20 cellular contexts compared by ENCODE assay signal in genomic region chr3:24160424-24160823, GRCh38.
DNase-seq lines count a peak whose midpoint lies in the region; FAIRE-seq and TF ChIP-seq lines count a peak whose summit lies in the region.
"Had no signal": no experiment of that assay in that cellular context is flagged by ENCODE, and none has a peak within 500 bp of the region (broad histone marks: within the 10 kb centered on the region; RNA-seq: fewer than 3 reads in every experiment).

No MANE protein-coding gene starts in this region.

- H3K4me1 ChIP-seq in H1 (replicated peaks in 1 of 4; ENCODE audit: control insufficient read depth in 3 of 4, insufficient read depth in 4 of 4, low read length in 3 of 4) (peaks cover 2 to 7% (median 5%) of the 10 kb centered on the region in 4 experiments; a peak in 3 of 7 replicates), neural progenitor cell (peaks cover 7% of the 10 kb centered on the region)
- H3K4me1 ChIP-seq: transverse colon had no signal

- H3K27ac ChIP-seq in H1 (ENCODE audit: low read depth, low read length) (no peak overlapping the region), neural progenitor cell (no peak overlapping the region)
- H3K27ac ChIP-seq: BLaER1 treated with 17β-estradiol and CSF1 and Interleukin-3, amounts not matched to agents 10 nM and 100 nM; transverse colon had no signal

- TF ChIP-seq POLR2A in H1 (IDR thresholded peaks at IDR 0.05; ENCODE audit: control extremely low read depth in 1 of 2, low read depth in 2 of 2, low read length in 2 of 2), result no peak

- peak; percentile 6 for DNase-seq in Daoy (ENCODE audit: low read depth)
- DNase-seq in M059J (ENCODE audit: low read depth), result peak; percentile 18
- DNase-seq in H1 (ENCODE audit: low read depth in 1 of 2, low spot score in 2 of 2), result peak in 1 of 2 experiments; percentile 53
- DNase-seq in neural progenitor cell (ENCODE audit: low spot score), result peak; percentile 59
- DNase-seq in OCI-M2 (lab: John Stamatoyannopoulos, UW; ENCODE audit: unreplicated experiment), result no peak
- no peak for DNase-seq in activated CD4-positive, alpha-beta T cell treated with anti-CD3 and anti-CD28 coated beads, Interleukin-2, amount 10 ng/mL, durations not matched to agents 24 days and 14 days
- DNase-seq in CD1c-positive myeloid dendritic cell (ENCODE audit: extremely low spot score), result no peak
- no peak for DNase-seq in T1000 (lab: John Stamatoyannopoulos, UW)
- DNase-seq: activated CD4-positive, alpha-beta T cell treated with anti-CD3 and anti-CD28 coated beads, Interleukin-2, amount 10 ng/mL, durations not matched to agents 7 days and 5 days; effector CD8-positive, alpha-beta T cell; KBM-7; naive thymus-derived CD4-positive, alpha-beta T cell; NCI-H524 treated with DMSO at 0.1 percent for 48 hours; RPMI8226; stimulated activated CD4-positive, alpha-beta T cell treated with anti-CD3 and anti-CD28 coated beads, Interleukin-2, amount 100 ng/mL, for 48 hours; T-helper 2 cell; transverse colon had no signal

- no peak for TF ChIP-seq EP300 in H1 (IDR thresholded peaks at IDR 0.05; ENCODE audit: borderline replicate concordance in 1 of 2, low read depth in 2 of 2, low read length in 2 of 2)

- H3K18ac ChIP-seq in H1 (ENCODE audit: extremely low read depth, low read length), result no peak overlapping the region

- no peak overlapping the region for H2AFZ ChIP-seq in H1 (ENCODE audit: low read length)
- H2AFZ ChIP-seq in neural progenitor cell (replicated peaks), result no peak overlapping the region

- H2BK12ac ChIP-seq in H1 (ENCODE audit: low read depth, low read length), result no peak overlapping the region

- no peak overlapping the region for H2BK20ac ChIP-seq in H1 (ENCODE audit: low read length)

- H4K8ac ChIP-seq in H1 (ENCODE audit: extremely low read depth, insufficient read depth, low read length), result no peak overlapping the region

- H2BK120ac ChIP-seq in H1 (replicated peaks; ENCODE audit: low read depth, low read length), result no peak overlapping the region

- no peak overlapping the region for H3K14ac ChIP-seq in H1 (ENCODE audit: insufficient read length)

- H3K56ac ChIP-seq in H1 (replicated peaks; ENCODE audit: insufficient read length, low read depth, low read length), result no peak overlapping the region

- H2BK15ac ChIP-seq in H1 (ENCODE audit: low read length), result no peak overlapping the region; the same call in 1 of the 2 replicates

- POLR2A ChIA-PET in H1 (lab: Charles Lee; ENCODE audit: partially characterized antibody), result no interaction called here

- TF ChIP-seq CTCF in H1 (IDR thresholded peaks at IDR 0.05; ENCODE audit: control extremely low read depth in 1 of 3, insufficient read depth in 1 of 3, low read depth in 1 of 3, low read length in 3 of 3) (no peak), neural progenitor cell (IDR thresholded peaks at IDR 0.05) (no peak)

- no peaks in the 10 kb centered on the region for H3K9me3 Mint-ChIP-seq in neural progenitor cell
- no peaks in the 10 kb centered on the region for H3K9me3 Mint-ChIP-seq in activated CD4-positive, alpha-beta T cell treated with anti-CD3 and anti-CD28 coated beads, Interleukin-2, amount 10 ng/mL, durations not matched to agents 24 days and 14 days
- H3K9me3 Mint-ChIP-seq: activated CD4-positive, alpha-beta T cell treated with anti-CD3 and anti-CD28 coated beads, Interleukin-2, amount 10 ng/mL, durations not matched to agents 7 days and 5 days had no signal

- H3K36me3 Mint-ChIP-seq in neural progenitor cell, result no peaks in the 10 kb centered on the region
- no peaks in the 10 kb centered on the region for H3K36me3 Mint-ChIP-seq in activated CD4-positive, alpha-beta T cell treated with anti-CD3 and anti-CD28 coated beads, Interleukin-2, amount 10 ng/mL, durations not matched to agents 24 days and 14 days (ENCODE audit: low read depth)
- H3K36me3 Mint-ChIP-seq: naive thymus-derived CD4-positive, alpha-beta T cell had no signal

- H3F3A ChIP-seq in neural progenitor cell (ENCODE audit: low read depth), result no peaks in the 10 kb centered on the region

- no peak overlapping the region for H4K91ac ChIP-seq in H1 (replicated peaks; ENCODE audit: insufficient read length, low read length)

- no peak overlapping the region for H3K27ac Mint-ChIP-seq in neural progenitor cell
- no peak overlapping the region for H3K27ac Mint-ChIP-seq in activated CD4-positive, alpha-beta T cell treated with anti-CD3 and anti-CD28 coated beads, Interleukin-2, amount 10 ng/mL, durations not matched to agents 24 days and 14 days
- H3K27ac Mint-ChIP-seq: activated CD4-positive, alpha-beta T cell treated with anti-CD3 and anti-CD28 coated beads, Interleukin-2, amount 10 ng/mL, durations not matched to agents 7 days and 5 days had no signal

- peaks cover 15% of the 10 kb centered on the region for H3K4me1 Mint-ChIP-seq in neural progenitor cell
- peaks cover 2% of the 10 kb centered on the region for H3K4me1 Mint-ChIP-seq in activated CD4-positive, alpha-beta T cell treated with anti-CD3 and anti-CD28 coated beads, Interleukin-2, amount 10 ng/mL, durations not matched to agents 24 days and 14 days

- H3K9me3 ChIP-seq in H1 (ENCODE audit: insufficient read depth in 2 of 2, low read depth in 1 of 2, low read length in 1 of 2) (no peaks in the 10 kb centered on the region), neural progenitor cell (ENCODE audit: low read depth) (no peaks in the 10 kb centered on the region)
- H3K9me3 ChIP-seq: BLaER1 treated with 17β-estradiol and CSF1 and Interleukin-3, amounts not matched to agents 10 nM and 100 nM; transverse colon had no signal

- no peaks in the 10 kb centered on the region for H3K79me1 ChIP-seq in H1 (ENCODE audit: low read depth, low read length)

- H3K23me2 ChIP-seq in H1 (ENCODE audit: low read depth, low read length), result peaks cover 2% of the 10 kb centered on the region; the same call in 1 of the 2 replicates

- H3K4ac ChIP-seq in H1 (replicated peaks; ENCODE audit: insufficient read length, low read depth, low read length), result no peak overlapping the region

- H3K4me3 Mint-ChIP-seq in neural progenitor cell, result no peak overlapping the region
- no peak overlapping the region for H3K4me3 Mint-ChIP-seq in activated CD4-positive, alpha-beta T cell treated with anti-CD3 and anti-CD28 coated beads, Interleukin-2, amount 10 ng/mL, durations not matched to agents 24 days and 14 days
- H3K4me3 Mint-ChIP-seq: activated CD4-positive, alpha-beta T cell treated with anti-CD3 and anti-CD28 coated beads, Interleukin-2, amount 10 ng/mL, durations not matched to agents 7 days and 5 days; naive thymus-derived CD4-positive, alpha-beta T cell had no signal

- intact Hi-C loops in activated CD4-positive, alpha-beta T cell treated with anti-CD3 and anti-CD28 coated beads, Interleukin-2, amount 10 ng/mL, durations not matched to agents 24 days and 14 days (cut with micrococcal nuclease), result no loop called here

- 88% methylated on average over 8 of the region's 8 CpGs; no CpG with 5 or more reads in 1 of the 2 experiments for WGBS in H1 (ENCODE audit: extremely low coverage in 1 of 2, insufficient coverage in 1 of 2, insufficient read length in 1 of 2, insufficient replicate concordance in 2 of 2, low coverage in 1 of 2, low lambda C conversion rate in 2 of 2, missing lambda C conversion rate in 1 of 2), 2 experiments

- no peak overlapping the region for H3K4me3 ChIP-seq in H1 (ENCODE audit: extremely low read depth in 1 of 4, insufficient read depth in 2 of 4, low read depth in 3 of 4, low read length in 4 of 4)
- H3K4me3 ChIP-seq in neural progenitor cell, result no peak overlapping the region
- H3K4me3 ChIP-seq: BLaER1 treated with 17β-estradiol and CSF1 and Interleukin-3, amounts not matched to agents 10 nM and 100 nM; transverse colon had no signal

- H3K27me3 ChIP-seq in H1 (replicated peaks in 1 of 4; ENCODE audit: control insufficient read depth in 3 of 4, extremely low read depth in 1 of 4, insufficient read depth in 3 of 4, low read length in 3 of 4) (no peaks in the 10 kb centered on the region), neural progenitor cell (no peaks in the 10 kb centered on the region)
- H3K27me3 ChIP-seq: BLaER1 treated with 17β-estradiol and CSF1 and Interleukin-3, amounts not matched to agents 10 nM and 100 nM; transverse colon had no signal

- H2BK5ac ChIP-seq in H1 (ENCODE audit: low read depth, low read length), result no peak overlapping the region

- H3K9ac ChIP-seq in H1 (replicated peaks in 1 of 4; ENCODE audit: extremely low read depth in 1 of 4, low read depth in 3 of 4, low read length in 3 of 4) (no peak overlapping the region), neural progenitor cell (no peak overlapping the region)
- H3K9ac ChIP-seq: BLaER1 treated with 17β-estradiol and CSF1 and Interleukin-3, amounts not matched to agents 10 nM and 100 nM had no signal

- CTCF ChIA-PET in H1 (lab: Charles Lee; ENCODE audit: partially characterized antibody), result interaction anchor here (0.5 to 2.0 kb wide), 4 partner anchors 11 to 102 kb away, joined by 3 to 7 read pairs (median 5); no protein-coding TSS in a partner anchor

- no peak overlapping the region for H2AK5ac ChIP-seq in H1 (ENCODE audit: low read depth, low read length)

- H3K79me2 ChIP-seq in H1 (ENCODE audit: control insufficient read depth in 1 of 2, insufficient read depth in 2 of 2, low read length in 2 of 2) (no peaks in the 10 kb centered on the region), neural progenitor cell (ENCODE audit: low read depth) (no peaks in the 10 kb centered on the region)

- H3K36me3 ChIP-seq in H1 (ENCODE audit: control insufficient read depth in 2 of 4, insufficient read depth in 4 of 4, low read length in 3 of 4) (no peaks in the 10 kb centered on the region), neural progenitor cell (no peaks in the 10 kb centered on the region)
- H3K36me3 ChIP-seq: BLaER1 treated with 17β-estradiol and CSF1 and Interleukin-3, amounts not matched to agents 10 nM and 100 nM; transverse colon had no signal

- H3K4me2 ChIP-seq in H1 (ENCODE audit: insufficient read depth in 1 of 2, low read depth in 2 of 2, low read length in 2 of 2), result no peak overlapping the region
- H3K4me2 ChIP-seq in neural progenitor cell, result no peak overlapping the region
- H3K4me2 ChIP-seq: BLaER1 treated with 17β-estradiol and CSF1 and Interleukin-3, amounts not matched to agents 10 nM and 100 nM had no signal

- no peak overlapping the region for H4K5ac ChIP-seq in H1 (ENCODE audit: insufficient read length, low read depth, low read length)

- no peak for TF ChIP-seq RAD21 in H1 (IDR thresholded peaks at IDR 0.05 in 1 of 2, conservative IDR thresholded peaks at IDR 0.05 in 1 of 2; ENCODE audit: low read depth in 2 of 2, low read length in 2 of 2)

- H3K23ac ChIP-seq in H1 (ENCODE audit: insufficient read length), result no peak overlapping the region

- FAIRE-seq in H1 (lab: Jason Lieb, UNC), result no peak
- FAIRE-seq: G401.6, GM19239 had no signal

- peaks cover under 1% of the 10 kb centered on the region for H3K27me3 Mint-ChIP-seq in neural progenitor cell (ENCODE audit: insufficient read depth, low read depth)
- H3K27me3 Mint-ChIP-seq in activated CD4-positive, alpha-beta T cell treated with anti-CD3 and anti-CD28 coated beads, Interleukin-2, amount 10 ng/mL, durations not matched to agents 24 days and 14 days, result peaks cover 4% of the 10 kb centered on the region
- H3K27me3 Mint-ChIP-seq: activated CD4-positive, alpha-beta T cell treated with anti-CD3 and anti-CD28 coated beads, Interleukin-2, amount 10 ng/mL, durations not matched to agents 7 days and 5 days had no signal

- no peaks in the 10 kb centered on the region for H4K20me1 ChIP-seq in H1 (replicated peaks in 1 of 2; ENCODE audit: control insufficient read depth in 1 of 2, insufficient read depth in 2 of 2, low read length in 2 of 2)
- H4K20me1 ChIP-seq in neural progenitor cell (ENCODE audit: low read depth), result no peaks in the 10 kb centered on the region
- H4K20me1 ChIP-seq: BLaER1 treated with 17β-estradiol and CSF1 and Interleukin-3, amounts not matched to agents 10 nM and 100 nM had no signal

Comparison
In these comparisons a context has a peak if more than half of its experiments do, and no peak if none do; other contexts are left out.
1. DNase-seq: peak in Daoy (single experiment), M059J (single experiment) and neural progenitor cell (single experiment); none in OCI-M2 (single experiment), activated CD4-positive, alpha-beta T cell treated with anti-CD3 and anti-CD28 coated beads, Interleukin-2, amount 10 ng/mL, durations not matched to agents 24 days and 14 days (single experiment), CD1c-positive myeloid dendritic cell (single experiment) and T1000 (single experiment).